Comparison of ENCODE assay signal across 1 cellular context in the genomic region with DNA sequence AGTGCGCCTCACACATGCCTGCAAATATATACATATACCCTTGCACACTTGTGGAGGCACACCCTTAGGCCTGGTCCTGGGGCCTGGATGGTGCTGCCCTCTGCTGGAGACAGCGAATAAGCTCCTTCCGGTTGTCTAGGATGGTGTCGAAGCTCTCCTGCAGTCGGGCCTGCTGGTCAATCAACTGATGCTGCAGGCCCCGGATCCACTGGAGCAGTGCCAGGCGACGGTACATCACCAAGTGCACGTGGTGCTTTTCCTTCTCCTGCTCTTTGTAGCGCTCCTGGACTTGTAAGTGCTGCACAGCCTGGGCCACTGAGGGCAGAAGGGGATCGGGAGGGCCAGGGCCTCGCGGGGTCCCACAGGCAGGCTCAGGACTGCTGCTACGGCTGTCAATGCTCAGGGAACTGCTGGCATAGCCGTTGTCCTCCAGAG.
TF ChIP-seq lines count a peak whose summit lies in the region.

No MANE protein-coding gene starts in this region.

TF ChIP-seq in HEK293, 187 proteins besides CTCF, POLR2A, EP300 and RAD21 (continued from another document):
- TF ChIP-seq, protein P1, sequence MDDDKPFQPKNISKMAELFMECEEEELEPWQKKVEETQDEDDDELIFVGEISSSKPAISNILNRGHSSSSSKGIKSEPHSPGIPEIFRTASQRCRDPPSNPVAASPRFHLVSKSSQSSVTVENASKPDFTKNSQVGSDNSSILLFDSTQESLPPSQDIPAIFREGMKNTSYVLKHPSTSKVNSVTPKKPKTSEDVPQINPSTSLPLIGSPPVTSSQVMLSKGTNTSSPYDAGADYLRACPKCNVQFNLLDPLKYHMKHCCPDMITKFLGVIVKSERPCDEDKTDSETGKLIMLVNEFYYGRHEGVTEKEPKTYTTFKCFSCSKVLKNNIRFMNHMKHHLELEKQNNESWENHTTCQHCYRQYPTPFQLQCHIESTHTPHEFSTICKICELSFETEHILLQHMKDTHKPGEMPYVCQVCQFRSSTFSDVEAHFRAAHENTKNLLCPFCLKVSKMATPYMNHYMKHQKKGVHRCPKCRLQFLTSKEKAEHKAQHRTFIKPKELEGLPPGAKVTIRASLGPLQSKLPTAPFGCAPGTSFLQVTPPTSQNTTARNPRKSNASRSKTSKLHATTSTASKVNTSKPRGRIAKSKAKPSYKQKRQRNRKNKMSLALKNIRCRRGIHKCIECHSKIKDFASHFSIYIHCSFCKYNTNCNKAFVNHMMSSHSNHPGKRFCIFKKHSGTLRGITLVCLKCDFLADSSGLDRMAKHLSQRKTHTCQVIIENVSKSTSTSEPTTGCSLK (tag by site-specific recombination; IDR thresholded peaks at IDR 0.05) = no peak
- TF ChIP-seq, protein P2, sequence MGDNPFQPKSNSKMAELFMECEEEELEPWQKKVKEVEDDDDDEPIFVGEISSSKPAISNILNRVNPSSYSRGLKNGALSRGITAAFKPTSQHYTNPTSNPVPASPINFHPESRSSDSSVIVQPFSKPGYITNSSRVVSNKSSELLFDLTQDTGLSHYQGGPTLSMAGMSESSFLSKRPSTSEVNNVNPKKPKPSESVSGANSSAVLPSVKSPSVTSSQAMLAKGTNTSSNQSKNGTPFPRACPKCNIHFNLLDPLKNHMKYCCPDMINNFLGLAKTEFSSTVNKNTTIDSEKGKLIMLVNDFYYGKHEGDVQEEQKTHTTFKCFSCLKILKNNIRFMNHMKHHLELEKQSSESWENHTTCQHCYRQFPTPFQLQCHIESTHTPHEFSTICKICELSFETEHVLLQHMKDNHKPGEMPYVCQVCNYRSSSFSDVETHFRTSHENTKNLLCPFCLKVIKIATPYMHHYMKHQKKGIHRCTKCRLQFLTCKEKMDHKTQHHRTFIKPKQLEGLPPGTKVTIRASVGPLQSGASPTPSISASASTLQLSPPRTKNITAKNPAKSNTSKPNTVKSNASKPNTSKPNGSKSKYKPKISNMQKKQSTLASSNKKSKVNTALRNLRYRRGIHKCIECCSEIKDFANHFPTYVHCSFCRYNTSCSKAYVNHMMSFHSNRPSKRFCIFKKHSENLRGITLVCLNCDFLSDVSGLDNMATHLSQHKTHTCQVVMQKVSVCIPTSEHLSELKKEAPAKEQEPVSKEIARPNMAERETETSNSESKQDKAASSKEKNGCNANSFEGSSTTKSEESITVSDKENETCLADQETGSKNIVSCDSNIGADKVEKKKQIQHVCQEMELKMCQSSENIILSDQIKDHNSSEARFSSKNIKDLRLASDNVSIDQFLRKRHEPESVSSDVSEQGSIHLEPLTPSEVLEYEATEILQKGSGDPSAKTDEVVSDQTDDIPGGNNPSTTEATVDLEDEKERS (tag by site-specific recombination; IDR thresholded peaks at IDR 0.05) = no peak
- TF ChIP-seq ZNF561 (tag by site-specific recombination; IDR thresholded peaks at IDR 0.05; ENCODE audit: borderline replicate concordance) (no peak), HOXD13 (CRISPR knock-in tag; IDR thresholded peaks at IDR 0.05; ENCODE audit: borderline replicate concordance) (no peak), ZNF654 (tag by site-specific recombination; IDR thresholded peaks at IDR 0.05; ENCODE audit: low read depth) (peak; percentile 64), ZNF184 (tag by site-specific recombination; IDR thresholded peaks at IDR 0.05) (no peak), GLIS2 (tag by site-specific recombination; IDR thresholded peaks at IDR 0.05) (no peak), ZNF670 (tag by site-specific recombination; IDR thresholded peaks at IDR 0.05; ENCODE audit: low read depth) (no peak), ZSCAN23 (tag by site-specific recombination; IDR thresholded peaks at IDR 0.05) (no peak), ZBTB20 (tag by site-specific recombination; IDR thresholded peaks at IDR 0.05) (no peak), MYNN (tag by site-specific recombination; IDR thresholded peaks at IDR 0.05; ENCODE audit: borderline replicate concordance) (no peak), ZNF155 (tag by site-specific recombination; IDR thresholded peaks at IDR 0.05) (no peak), ZNF16 (tag by site-specific recombination; IDR thresholded peaks at IDR 0.05; ENCODE audit: low read depth) (no peak), ZNF341 (tag by site-specific recombination; IDR thresholded peaks at IDR 0.05; ENCODE audit: low read depth) (no peak), ZNF510 (tag by site-specific recombination; IDR thresholded peaks at IDR 0.05; ENCODE audit: insufficient replicate concordance) (no peak), SP2 (tag by site-specific recombination; IDR thresholded peaks at IDR 0.05) (no peak), ZEB2 (tag by site-specific recombination; IDR thresholded peaks at IDR 0.05) (no peak), PRDM1 (tag by site-specific recombination; IDR thresholded peaks at IDR 0.05) (no peak), SALL2 (tag by site-specific recombination; IDR thresholded peaks at IDR 0.05; ENCODE audit: borderline replicate concordance) (no peak), ZNF776 (tag by site-specific recombination; IDR thresholded peaks at IDR 0.05; ENCODE audit: borderline replicate concordance) (no peak), ZFP3 (tag by site-specific recombination; IDR thresholded peaks at IDR 0.05; ENCODE audit: low read depth) (no peak), OSR2 (tag by site-specific recombination; IDR thresholded peaks at IDR 0.05) (no peak), ZFHX2 (tag by site-specific recombination; conservative IDR thresholded peaks at IDR 0.05) (no peak), SCRT1 (tag by site-specific recombination; IDR thresholded peaks at IDR 0.05; ENCODE audit: borderline replicate concordance) (peak; percentile 93; the same call in 1 of the 2 replicates), SETDB1 (IDR thresholded peaks at IDR 0.05; ENCODE audit: insufficient read length, low read length) (no peak), ZNF157 (tag by site-specific recombination; IDR thresholded peaks at IDR 0.05) (no peak), ZNF202 (tag by site-specific recombination; IDR thresholded peaks at IDR 0.05; ENCODE audit: borderline replicate concordance) (no peak), ZNF175 (tag by site-specific recombination; IDR thresholded peaks at IDR 0.05) (no peak), ZNF560 (tag by site-specific recombination; IDR thresholded peaks at IDR 0.05; ENCODE audit: borderline replicate concordance) (no peak), ZNF266 (tag by site-specific recombination; IDR thresholded peaks at IDR 0.05; ENCODE audit: low read depth) (no peak), ZNF629 (tag by site-specific recombination; IDR thresholded peaks at IDR 0.05) (no peak)
- TF ChIP-seq, protein P3, sequence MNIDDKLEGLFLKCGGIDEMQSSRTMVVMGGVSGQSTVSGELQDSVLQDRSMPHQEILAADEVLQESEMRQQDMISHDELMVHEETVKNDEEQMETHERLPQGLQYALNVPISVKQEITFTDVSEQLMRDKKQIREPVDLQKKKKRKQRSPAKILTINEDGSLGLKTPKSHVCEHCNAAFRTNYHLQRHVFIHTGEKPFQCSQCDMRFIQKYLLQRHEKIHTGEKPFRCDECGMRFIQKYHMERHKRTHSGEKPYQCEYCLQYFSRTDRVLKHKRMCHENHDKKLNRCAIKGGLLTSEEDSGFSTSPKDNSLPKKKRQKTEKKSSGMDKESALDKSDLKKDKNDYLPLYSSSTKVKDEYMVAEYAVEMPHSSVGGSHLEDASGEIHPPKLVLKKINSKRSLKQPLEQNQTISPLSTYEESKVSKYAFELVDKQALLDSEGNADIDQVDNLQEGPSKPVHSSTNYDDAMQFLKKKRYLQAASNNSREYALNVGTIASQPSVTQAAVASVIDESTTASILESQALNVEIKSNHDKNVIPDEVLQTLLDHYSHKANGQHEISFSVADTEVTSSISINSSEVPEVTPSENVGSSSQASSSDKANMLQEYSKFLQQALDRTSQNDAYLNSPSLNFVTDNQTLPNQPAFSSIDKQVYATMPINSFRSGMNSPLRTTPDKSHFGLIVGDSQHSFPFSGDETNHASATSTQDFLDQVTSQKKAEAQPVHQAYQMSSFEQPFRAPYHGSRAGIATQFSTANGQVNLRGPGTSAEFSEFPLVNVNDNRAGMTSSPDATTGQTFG (tag by site-specific recombination; IDR thresholded peaks at IDR 0.05; ENCODE audit: borderline replicate concordance) = no peak
- TF ChIP-seq, protein P4, sequence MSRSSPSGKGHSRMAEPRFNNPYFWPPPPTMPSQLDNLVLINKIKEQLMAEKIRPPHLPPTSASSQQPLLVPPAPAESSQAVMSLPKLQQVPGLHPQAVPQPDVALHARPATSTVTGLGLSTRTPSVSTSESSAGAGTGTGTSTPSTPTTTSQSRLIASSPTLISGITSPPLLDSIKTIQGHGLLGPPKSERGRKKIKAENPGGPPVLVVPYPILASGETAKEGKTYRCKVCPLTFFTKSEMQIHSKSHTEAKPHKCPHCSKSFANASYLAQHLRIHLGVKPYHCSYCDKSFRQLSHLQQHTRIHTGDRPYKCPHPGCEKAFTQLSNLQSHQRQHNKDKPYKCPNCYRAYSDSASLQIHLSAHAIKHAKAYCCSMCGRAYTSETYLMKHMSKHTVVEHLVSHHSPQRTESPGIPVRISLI (tag by site-specific recombination; IDR thresholded peaks at IDR 0.05) = no peak
- TF ChIP-seq, protein P5, sequence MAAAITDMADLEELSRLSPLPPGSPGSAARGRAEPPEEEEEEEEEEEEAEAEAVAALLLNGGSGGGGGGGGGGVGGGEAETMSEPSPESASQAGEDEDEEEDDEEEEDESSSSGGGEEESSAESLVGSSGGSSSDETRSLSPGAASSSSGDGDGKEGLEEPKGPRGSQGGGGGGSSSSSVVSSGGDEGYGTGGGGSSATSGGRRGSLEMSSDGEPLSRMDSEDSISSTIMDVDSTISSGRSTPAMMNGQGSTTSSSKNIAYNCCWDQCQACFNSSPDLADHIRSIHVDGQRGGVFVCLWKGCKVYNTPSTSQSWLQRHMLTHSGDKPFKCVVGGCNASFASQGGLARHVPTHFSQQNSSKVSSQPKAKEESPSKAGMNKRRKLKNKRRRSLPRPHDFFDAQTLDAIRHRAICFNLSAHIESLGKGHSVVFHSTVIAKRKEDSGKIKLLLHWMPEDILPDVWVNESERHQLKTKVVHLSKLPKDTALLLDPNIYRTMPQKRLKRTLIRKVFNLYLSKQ (tag by site-specific recombination; IDR thresholded peaks at IDR 0.05; ENCODE audit: borderline replicate concordance) = no peak
- TF ChIP-seq, protein P6, sequence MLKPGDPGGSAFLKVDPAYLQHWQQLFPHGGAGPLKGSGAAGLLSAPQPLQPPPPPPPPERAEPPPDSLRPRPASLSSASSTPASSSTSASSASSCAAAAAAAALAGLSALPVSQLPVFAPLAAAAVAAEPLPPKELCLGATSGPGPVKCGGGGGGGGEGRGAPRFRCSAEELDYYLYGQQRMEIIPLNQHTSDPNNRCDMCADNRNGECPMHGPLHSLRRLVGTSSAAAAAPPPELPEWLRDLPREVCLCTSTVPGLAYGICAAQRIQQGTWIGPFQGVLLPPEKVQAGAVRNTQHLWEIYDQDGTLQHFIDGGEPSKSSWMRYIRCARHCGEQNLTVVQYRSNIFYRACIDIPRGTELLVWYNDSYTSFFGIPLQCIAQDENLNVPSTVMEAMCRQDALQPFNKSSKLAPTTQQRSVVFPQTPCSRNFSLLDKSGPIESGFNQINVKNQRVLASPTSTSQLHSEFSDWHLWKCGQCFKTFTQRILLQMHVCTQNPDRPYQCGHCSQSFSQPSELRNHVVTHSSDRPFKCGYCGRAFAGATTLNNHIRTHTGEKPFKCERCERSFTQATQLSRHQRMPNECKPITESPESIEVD (tag by site-specific recombination; IDR thresholded peaks at IDR 0.05) = no peak
- TF ChIP-seq, protein P7, sequence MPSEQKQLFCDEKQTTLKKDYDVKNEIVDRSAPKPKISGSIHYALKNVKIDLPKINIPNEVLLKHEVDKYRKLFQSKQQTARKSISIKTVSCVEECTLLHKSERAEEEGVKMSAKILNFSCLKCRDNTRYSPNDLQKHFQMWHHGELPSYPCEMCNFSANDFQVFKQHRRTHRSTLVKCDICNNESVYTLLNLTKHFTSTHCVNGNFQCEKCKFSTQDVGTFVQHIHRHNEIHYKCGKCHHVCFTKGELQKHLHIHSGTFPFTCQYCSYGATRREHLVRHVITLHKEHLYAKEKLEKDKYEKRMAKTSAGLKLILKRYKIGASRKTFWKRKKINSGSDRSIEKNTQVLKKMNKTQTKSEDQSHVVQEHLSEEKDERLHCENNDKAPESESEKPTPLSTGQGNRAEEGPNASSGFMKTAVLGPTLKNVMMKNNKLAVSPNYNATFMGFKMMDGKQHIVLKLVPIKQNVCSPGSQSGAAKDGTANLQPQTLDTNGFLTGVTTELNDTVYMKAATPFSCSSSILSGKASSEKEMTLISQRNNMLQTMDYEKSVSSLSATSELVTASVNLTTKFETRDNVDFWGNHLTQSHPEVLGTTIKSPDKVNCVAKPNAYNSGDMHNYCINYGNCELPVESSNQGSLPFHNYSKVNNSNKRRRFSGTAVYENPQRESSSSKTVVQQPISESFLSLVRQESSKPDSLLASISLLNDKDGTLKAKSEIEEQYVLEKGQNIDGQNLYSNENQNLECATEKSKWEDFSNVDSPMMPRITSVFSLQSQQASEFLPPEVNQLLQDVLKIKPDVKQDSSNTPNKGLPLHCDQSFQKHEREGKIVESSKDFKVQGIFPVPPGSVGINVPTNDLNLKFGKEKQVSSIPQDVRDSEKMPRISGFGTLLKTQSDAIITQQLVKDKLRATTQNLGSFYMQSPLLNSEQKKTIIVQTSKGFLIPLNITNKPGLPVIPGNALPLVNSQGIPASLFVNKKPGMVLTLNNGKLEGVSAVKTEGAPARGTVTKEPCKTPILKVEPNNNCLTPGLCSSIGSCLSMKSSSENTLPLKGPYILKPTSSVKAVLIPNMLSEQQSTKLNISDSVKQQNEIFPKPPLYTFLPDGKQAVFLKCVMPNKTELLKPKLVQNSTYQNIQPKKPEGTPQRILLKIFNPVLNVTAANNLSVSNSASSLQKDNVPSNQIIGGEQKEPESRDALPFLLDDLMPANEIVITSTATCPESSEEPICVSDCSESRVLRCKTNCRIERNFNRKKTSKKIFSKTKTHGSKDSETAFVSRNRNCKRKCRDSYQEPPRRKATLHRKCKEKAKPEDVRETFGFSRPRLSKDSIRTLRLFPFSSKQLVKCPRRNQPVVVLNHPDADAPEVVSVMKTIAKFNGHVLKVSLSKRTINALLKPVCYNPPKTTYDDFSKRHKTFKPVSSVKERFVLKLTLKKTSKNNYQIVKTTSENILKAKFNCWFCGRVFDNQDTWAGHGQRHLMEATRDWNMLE (tag by site-specific recombination; conservative IDR thresholded peaks at IDR 0.05; ENCODE audit: low read depth) = no peak
- TF ChIP-seq, protein P8, sequence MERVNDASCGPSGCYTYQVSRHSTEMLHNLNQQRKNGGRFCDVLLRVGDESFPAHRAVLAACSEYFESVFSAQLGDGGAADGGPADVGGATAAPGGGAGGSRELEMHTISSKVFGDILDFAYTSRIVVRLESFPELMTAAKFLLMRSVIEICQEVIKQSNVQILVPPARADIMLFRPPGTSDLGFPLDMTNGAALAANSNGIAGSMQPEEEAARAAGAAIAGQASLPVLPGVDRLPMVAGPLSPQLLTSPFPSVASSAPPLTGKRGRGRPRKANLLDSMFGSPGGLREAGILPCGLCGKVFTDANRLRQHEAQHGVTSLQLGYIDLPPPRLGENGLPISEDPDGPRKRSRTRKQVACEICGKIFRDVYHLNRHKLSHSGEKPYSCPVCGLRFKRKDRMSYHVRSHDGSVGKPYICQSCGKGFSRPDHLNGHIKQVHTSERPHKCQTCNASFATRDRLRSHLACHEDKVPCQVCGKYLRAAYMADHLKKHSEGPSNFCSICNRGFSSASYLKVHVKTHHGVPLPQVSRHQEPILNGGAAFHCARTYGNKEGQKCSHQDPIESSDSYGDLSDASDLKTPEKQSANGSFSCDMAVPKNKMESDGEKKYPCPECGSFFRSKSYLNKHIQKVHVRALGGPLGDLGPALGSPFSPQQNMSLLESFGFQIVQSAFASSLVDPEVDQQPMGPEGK (tag by site-specific recombination; IDR thresholded peaks at IDR 0.05) = 0 out of 2 replicates have a peak, but pooled peaks have one; percentile 40
